Comparison of ENCODE assay signal across 1 cellular context in genomic region chr10:118754556-118755423, GRCh38.
TF ChIP-seq lines count a peak whose summit lies in the region.

CACUL1 (minus strand) TSS chr10:118754970; CDS start chr10:118754762, 208 bp downstream.

TF ChIP-seq in HepG2, 621 proteins besides CTCF, POLR2A, EP300 and RAD21 (continued from another document and continues in another):
- TF ChIP-seq HMGXB4 (CRISPR knock-in tag; IDR thresholded peaks at IDR 0.05; ENCODE audit: borderline replicate concordance in 1 of 2, low read depth in 1 of 2) (peak; percentile 69 to 89), CBX1 (IDR thresholded peaks at IDR 0.05; ENCODE audit: low read depth) (peak; percentile 73), SRY (CRISPR knock-in tag; IDR thresholded peaks at IDR 0.05) (no peak), KDM3A (CRISPR knock-in tag; IDR thresholded peaks at IDR 0.05; ENCODE audit: low read depth) (peak; percentile 89), HNF1B (CRISPR knock-in tag; IDR thresholded peaks at IDR 0.05) (peak; percentile 78), CBFB (CRISPR knock-in tag; IDR thresholded peaks at IDR 0.05) (no peak), ZNF839 (CRISPR knock-in tag; IDR thresholded peaks at IDR 0.05; ENCODE audit: borderline replicate concordance) (no peak), ZNF414 (CRISPR knock-in tag; IDR thresholded peaks at IDR 0.05) (peak; percentile 87; the same call in 1 of the 2 replicates), DDIT3 (CRISPR knock-in tag; IDR thresholded peaks at IDR 0.05) (no peak), KLF9 (CRISPR knock-in tag; IDR thresholded peaks at IDR 0.05; ENCODE audit: low read depth) (no peak), ZNF281 (CRISPR knock-in tag; IDR thresholded peaks at IDR 0.05; ENCODE audit: borderline replicate concordance) (no peak), ZMYM4 (CRISPR knock-in tag; IDR thresholded peaks at IDR 0.05) (peak; percentile 95), ZNF614 (CRISPR knock-in tag; IDR thresholded peaks at IDR 0.05; ENCODE audit: borderline replicate concordance) (0 out of 2 replicates have a peak, but pooled peaks have one; percentile 14), MXD3 (CRISPR knock-in tag; IDR thresholded peaks at IDR 0.05) (peak; percentile 56; the same call in 1 of the 2 replicates), ISX (CRISPR knock-in tag; conservative IDR thresholded peaks at IDR 0.05) (no peak), ZSCAN9 (CRISPR knock-in tag; IDR thresholded peaks at IDR 0.05; ENCODE audit: borderline replicate concordance) (peak; percentile 83; the same call in 1 of the 2 replicates), ZNF33B (CRISPR knock-in tag; IDR thresholded peaks at IDR 0.05) (peak; percentile 38; the same call in 1 of the 2 replicates), ZNF569 (CRISPR knock-in tag; IDR thresholded peaks at IDR 0.05; ENCODE audit: borderline replicate concordance) (no peak), ZNF232 (CRISPR knock-in tag; IDR thresholded peaks at IDR 0.05; ENCODE audit: borderline replicate concordance) (peak; percentile 57; the same call in 1 of the 2 replicates), TOPORS (CRISPR knock-in tag; IDR thresholded peaks at IDR 0.05) (peak; percentile 73; the same call in 1 of the 2 replicates), MEF2D (CRISPR knock-in tag; IDR thresholded peaks at IDR 0.05) (peak; percentile 51), ZNF335 (CRISPR knock-in tag; IDR thresholded peaks at IDR 0.05) (peak; percentile 99), ZNF564 (CRISPR knock-in tag; IDR thresholded peaks at IDR 0.05) (peak; percentile 45; the same call in 1 of the 2 replicates), FOXC1 (CRISPR knock-in tag; IDR thresholded peaks at IDR 0.05; ENCODE audit: borderline replicate concordance) (no peak; the same call in 1 of the 2 replicates), MED1 (CRISPR knock-in tag; IDR thresholded peaks at IDR 0.05) (peak; percentile 73), MLLT10 (CRISPR knock-in tag; IDR thresholded peaks at IDR 0.05) (no peak), ZNF704 (CRISPR knock-in tag; IDR thresholded peaks at IDR 0.05; ENCODE audit: borderline replicate concordance) (no peak; the same call in 1 of the 2 replicates), SNRNP70 (IDR thresholded peaks at IDR 0.05; ENCODE audit: low read depth, low read length) (no peak), TBX2 (CRISPR knock-in tag; IDR thresholded peaks at IDR 0.05; ENCODE audit: borderline replicate concordance) (peak; percentile 88), THRA (CRISPR knock-in tag; IDR thresholded peaks at IDR 0.05; ENCODE audit: borderline replicate concordance) (peak; percentile 22; the same call in 1 of the 2 replicates), RXRA (CRISPR knock-in tag; IDR thresholded peaks at IDR 0.05) (peak; percentile 62; the same call in 1 of the 2 replicates), SMAD1 (CRISPR knock-in tag; IDR thresholded peaks at IDR 0.05; ENCODE audit: borderline replicate concordance, low read depth) (peak; percentile 37; the same call in 1 of the 2 replicates), IRF1 (CRISPR knock-in tag; IDR thresholded peaks at IDR 0.05; ENCODE audit: low read depth) (no peak; the same call in 1 of the 2 replicates), ZNF496 (CRISPR knock-in tag; IDR thresholded peaks at IDR 0.05; ENCODE audit: insufficient replicate concordance) (no peak), NFKBIZ (CRISPR knock-in tag; IDR thresholded peaks at IDR 0.05) (peak; percentile 34; the same call in 1 of the 2 replicates), NFRKB (IDR thresholded peaks at IDR 0.05) (no peak), ZNF17 (CRISPR knock-in tag; IDR thresholded peaks at IDR 0.05) (no peak), ZNF563 (CRISPR knock-in tag; IDR thresholded peaks at IDR 0.05) (0 out of 2 replicates have a peak, but pooled peaks have one; percentile 86), CEBPB (IDR thresholded peaks at IDR 0.05; ENCODE audit: borderline replicate concordance, low read depth, low read length) (no peak), YEATS2 (CRISPR knock-in tag; IDR thresholded peaks at IDR 0.05; ENCODE audit: borderline replicate concordance) (peak; percentile 78; the same call in 1 of the 2 replicates), SMAD9 (CRISPR knock-in tag; IDR thresholded peaks at IDR 0.05) (no peak), ZNF768 (CRISPR knock-in tag; IDR thresholded peaks at IDR 0.05) (no peak), ZNF639 (CRISPR knock-in tag; conservative IDR thresholded peaks at IDR 0.05) (no peak), ZNF691 (CRISPR knock-in tag; IDR thresholded peaks at IDR 0.05; ENCODE audit: borderline replicate concordance, low read depth) (0 out of 2 replicates have a peak, but pooled peaks have one; percentile 51), SOX6 (IDR thresholded peaks at IDR 0.05) (no peak), SOX6 (CRISPR knock-in tag; IDR thresholded peaks at IDR 0.05) (peak; percentile 80), MAFG (CRISPR knock-in tag; IDR thresholded peaks at IDR 0.05) (no peak), MYNN (CRISPR knock-in tag; IDR thresholded peaks at IDR 0.05; ENCODE audit: low read depth) (peak; percentile 16; the same call in 1 of the 2 replicates), MXD4 (CRISPR knock-in tag; IDR thresholded peaks at IDR 0.05) (no peak), ESRRA (CRISPR knock-in tag; IDR thresholded peaks at IDR 0.05; ENCODE audit: low read depth) (no peak), CERS6 (CRISPR knock-in tag; IDR thresholded peaks at IDR 0.05) (no peak), HDAC6 (IDR thresholded peaks at IDR 0.05; ENCODE audit: low read depth, low read length) (no peak)
